ENCODE assay signal across 16 cellular contexts in genomic region chr3:65946438-65946837, GRCh38.
A peak's percentile ranks its signal among the peaks of the same experiment; 100 is the strongest.
DNase-seq lines count a peak whose midpoint lies in the region; ATAC-seq and TF ChIP-seq lines count a peak whose summit lies in the region.
"Had no signal": no experiment of that assay in that cellular context is flagged by ENCODE, and none has a peak within 500 bp of the region (broad histone marks: within the 10 kb centered on the region; RNA-seq: fewer than 3 reads in every experiment).

No MANE protein-coding gene starts in this region.

- peak; percentile 50 for ATAC-seq in Right ventricle myocardium superior (ENCODE audit: poor library complexity)
- peak; percentile 75 for ATAC-seq in sciatic nerve
- ATAC-seq in HG02973 (IDR thresholded peaks at IDR 0.05; ENCODE audit: unreplicated experiment) = no peak
- ATAC-seq: HCT116; naive thymus-derived CD8-positive, alpha-beta T cell; stimulated activated naive CD8-positive, alpha-beta T cell treated with anti-CD3 and anti-CD28 coated beads, Interleukin-15, Interleukin-2, amounts not matched to agents 100 U/mL and 50 U/mL, for 24 hours had no signal

- no peak overlapping the region for H3K27ac Mint-ChIP-seq in osteocyte (ENCODE audit: unreplicated experiment)
- no peak overlapping the region for H3K27ac Mint-ChIP-seq in activated CD4-positive, alpha-beta T cell treated with anti-CD3 and anti-CD28 coated beads, Interleukin-2, amount 10 ng/mL, durations not matched to agents 7 days and 5 days
- H3K27ac Mint-ChIP-seq: naive thymus-derived CD8-positive, alpha-beta T cell had no signal

- TF ChIP-seq POLR2A in tibial nerve (IDR thresholded peaks at IDR 0.05) = no peak

- no peaks in the 10 kb centered on the region for H3K36me3 Mint-ChIP-seq in osteocyte (ENCODE audit: unreplicated experiment)
- no peaks in the 10 kb centered on the region for H3K36me3 Mint-ChIP-seq in activated CD4-positive, alpha-beta T cell treated with anti-CD3 and anti-CD28 coated beads, Interleukin-2, amount 10 ng/mL, durations not matched to agents 7 days and 5 days (ENCODE audit: low read depth)
- H3K36me3 Mint-ChIP-seq: naive thymus-derived CD8-positive, alpha-beta T cell had no signal

- H3K9me3 ChIP-seq in HEK293 (ENCODE audit: control insufficient read depth, insufficient read depth, low read depth, low read length) = no peaks in the 10 kb centered on the region
- H3K9me3 ChIP-seq in tibial nerve = no peaks in the 10 kb centered on the region
- H3K9me3 ChIP-seq: BE2C had no signal

- H3K4me1 Mint-ChIP-seq in osteocyte (ENCODE audit: unreplicated experiment) = peaks cover 19% of the 10 kb centered on the region
- H3K4me1 Mint-ChIP-seq in activated CD4-positive, alpha-beta T cell treated with anti-CD3 and anti-CD28 coated beads, Interleukin-2, amount 10 ng/mL, durations not matched to agents 7 days and 5 days = no peaks in the 10 kb centered on the region
- H3K4me1 Mint-ChIP-seq: naive thymus-derived CD8-positive, alpha-beta T cell had no signal

- CTCF ChIA-PET in HEK293 (lab: Yijun Ruan, JAX) = interaction anchor here (0.5 to 1.0 kb wide), 2 partner anchors 10 to 51 kb away, joined by 3 to 5 read pairs; no protein-coding TSS in a partner anchor
- CTCF ChIA-PET in activated CD4-positive, alpha-beta T cell treated with anti-CD3 and anti-CD28 coated beads, Interleukin-2, amount 10 ng/mL, durations not matched to agents 7 days and 5 days (lab: Charles Lee) = no interaction called here

- DNase-seq in amniotic epithelial cell (ENCODE audit: low read depth) = peak; percentile 65
- DNase-seq in Right ventricle myocardium superior = peak; percentile 76
- DNase-seq in sciatic nerve (ENCODE audit: low spot score) = no peak
- no peak for DNase-seq in osteocyte (ENCODE audit: extremely low spot score, unreplicated experiment)
- no peak for DNase-seq in tibial nerve (ENCODE audit: low spot score in 2 of 2)
- DNase-seq in activated CD4-positive, alpha-beta T cell treated with anti-CD3 and anti-CD28 coated beads, Interleukin-2, amount 10 ng/mL, durations not matched to agents 7 days and 5 days = no peak
- DNase-seq: activated CD4-positive, alpha-beta T cell treated with anti-CD3 and anti-CD28 coated beads, Interleukin-2, amount 50 U/mL, for 48 hours; activated naive CD4-positive, alpha-beta T cell; BE2C; dorsolateral prefrontal cortex; naive thymus-derived CD8-positive, alpha-beta T cell; stimulated activated naive CD8-positive, alpha-beta T cell treated with anti-CD3 and anti-CD28 coated beads, Interleukin-15, Interleukin-2, amounts not matched to agents 100 U/mL and 50 U/mL, for 24 hours; T-helper 1 cell had no signal

- H3K4me3 Mint-ChIP-seq in osteocyte (ENCODE audit: unreplicated experiment) = no peak overlapping the region
- no peak overlapping the region for H3K4me3 Mint-ChIP-seq in activated CD4-positive, alpha-beta T cell treated with anti-CD3 and anti-CD28 coated beads, Interleukin-2, amount 10 ng/mL, durations not matched to agents 7 days and 5 days
- H3K4me3 Mint-ChIP-seq: naive thymus-derived CD8-positive, alpha-beta T cell had no signal

- POLR2A ChIA-PET in HEK293 (lab: Yijun Ruan, JAX) = no interaction called here
- POLR2A ChIA-PET in activated CD4-positive, alpha-beta T cell treated with anti-CD3 and anti-CD28 coated beads, Interleukin-2, amount 10 ng/mL, durations not matched to agents 7 days and 5 days (lab: Charles Lee) = no interaction called here

- WGBS in tibial nerve, 2 donors = 67 to 80% methylated on average over 6 of the region's 6 CpGs

- intact Hi-C loops in Right ventricle myocardium superior (cut with DNase I) = no loop called here
- intact Hi-C loops in sciatic nerve (cut with DNase I) = no loop called here

- TF ChIP-seq CTCF in HEK293 (tag by site-specific recombination; IDR thresholded peaks at IDR 0.05) (no peak), osteocyte (IDR thresholded peaks at IDR 0.05) (no peak), tibial nerve (IDR thresholded peaks at IDR 0.05) (no peak)

- H3K36me3 ChIP-seq in HEK293 (ENCODE audit: control insufficient read depth in 2 of 2, insufficient read depth in 1 of 2, low read length in 2 of 2) (no peaks in the 10 kb centered on the region), tibial nerve (no peaks in the 10 kb centered on the region)
- H3K36me3 ChIP-seq: BE2C had no signal

- H3K27me3 Mint-ChIP-seq in osteocyte (ENCODE audit: unreplicated experiment) = no peaks in the 10 kb centered on the region
- H3K27me3 Mint-ChIP-seq in activated CD4-positive, alpha-beta T cell treated with anti-CD3 and anti-CD28 coated beads, Interleukin-2, amount 10 ng/mL, durations not matched to agents 7 days and 5 days = no peaks in the 10 kb centered on the region

- no peak overlapping the region for H3K27ac ChIP-seq in HEK293 (ENCODE audit: extremely low read depth, low read depth, low read length)
- no peak overlapping the region for H3K27ac ChIP-seq in tibial nerve
- H3K27ac ChIP-seq: dorsolateral prefrontal cortex had no signal

- H3K9me3 Mint-ChIP-seq in osteocyte (ENCODE audit: unreplicated experiment) = no peaks in the 10 kb centered on the region
- no peaks in the 10 kb centered on the region for H3K9me3 Mint-ChIP-seq in activated CD4-positive, alpha-beta T cell treated with anti-CD3 and anti-CD28 coated beads, Interleukin-2, amount 10 ng/mL, durations not matched to agents 7 days and 5 days

- peak in 1 of 2 donors; percentile 27 for TF ChIP-seq EP300 in tibial nerve (IDR thresholded peaks at IDR 0.05)

- 0 out of 2 replicates have a peak, but pooled peaks cover 7% of the 10 kb centered on the region for H3K4me1 ChIP-seq in HEK293 (ENCODE audit: control insufficient read depth, insufficient read depth, low read length)
- H3K4me1 ChIP-seq in tibial nerve = peaks cover 0 to 3% (median 0%) of the 10 kb centered on the region in 4 donors
- H3K4me1 ChIP-seq: BE2C had no signal

- H3K4me3 ChIP-seq in HEK293 (ENCODE audit: low read depth, low read length) (no peak overlapping the region), tibial nerve (no peak overlapping the region)
- H3K4me3 ChIP-seq: dorsolateral prefrontal cortex had no signal

- H3K27me3 ChIP-seq in tibial nerve = no peaks in the 10 kb centered on the region
- H3K27me3 ChIP-seq: BE2C, dorsolateral prefrontal cortex had no signal

TF ChIP-seq in HEK293, 187 proteins besides CTCF, POLR2A, EP300 and RAD21 (continues in another document):
- no peak for TF ChIP-seq ZNF416 (tag by site-specific recombination; IDR thresholded peaks at IDR 0.05)
- TF ChIP-seq ZNF76 (tag by site-specific recombination; IDR thresholded peaks at IDR 0.05; ENCODE audit: borderline replicate concordance, low read depth) = no peak
- TF ChIP-seq KLF7 (tag by site-specific recombination; IDR thresholded peaks at IDR 0.05; ENCODE audit: borderline replicate concordance) = no peak
- 0 out of 2 replicates have a peak, but pooled peaks have one; percentile 37 for TF ChIP-seq ZNF629 (tag by site-specific recombination; IDR thresholded peaks at IDR 0.05)
- TF ChIP-seq ZNF157 (tag by site-specific recombination; IDR thresholded peaks at IDR 0.05) = 0 out of 2 replicates have a peak, but pooled peaks have one; percentile 26
- TF ChIP-seq ZSCAN18 (tag by site-specific recombination; IDR thresholded peaks at IDR 0.05) = no peak
- no peak for TF ChIP-seq ZNF529 (tag by site-specific recombination; IDR thresholded peaks at IDR 0.05; ENCODE audit: insufficient replicate concordance)
- TF ChIP-seq ZNF488 (tag by site-specific recombination; IDR thresholded peaks at IDR 0.05) = no peak
- peak; percentile 42; the same call in 1 of the 2 replicates for TF ChIP-seq ZNF600 (tag by site-specific recombination; IDR thresholded peaks at IDR 0.05)
- TF ChIP-seq SP3 (tag by site-specific recombination; IDR thresholded peaks at IDR 0.05) = no peak
- TF ChIP-seq ZBTB11 (tag by site-specific recombination; conservative IDR thresholded peaks at IDR 0.05; ENCODE audit: low read depth) = no peak

Comparison
In these comparisons a context has a peak if more than half of its experiments do, and no peak if none do; other contexts are left out.
1. DNase-seq: peak in amniotic epithelial cell (single experiment) and Right ventricle myocardium superior (single experiment); none in sciatic nerve (single experiment), osteocyte (single experiment), tibial nerve (0 of 2) and activated CD4-positive, alpha-beta T cell treated with anti-CD3 and anti-CD28 coated beads, Interleukin-2, amount 10 ng/mL, durations not matched to agents 7 days and 5 days (single experiment).